ENCODE assay signal across 8 cellular contexts in the genomic region with DNA sequence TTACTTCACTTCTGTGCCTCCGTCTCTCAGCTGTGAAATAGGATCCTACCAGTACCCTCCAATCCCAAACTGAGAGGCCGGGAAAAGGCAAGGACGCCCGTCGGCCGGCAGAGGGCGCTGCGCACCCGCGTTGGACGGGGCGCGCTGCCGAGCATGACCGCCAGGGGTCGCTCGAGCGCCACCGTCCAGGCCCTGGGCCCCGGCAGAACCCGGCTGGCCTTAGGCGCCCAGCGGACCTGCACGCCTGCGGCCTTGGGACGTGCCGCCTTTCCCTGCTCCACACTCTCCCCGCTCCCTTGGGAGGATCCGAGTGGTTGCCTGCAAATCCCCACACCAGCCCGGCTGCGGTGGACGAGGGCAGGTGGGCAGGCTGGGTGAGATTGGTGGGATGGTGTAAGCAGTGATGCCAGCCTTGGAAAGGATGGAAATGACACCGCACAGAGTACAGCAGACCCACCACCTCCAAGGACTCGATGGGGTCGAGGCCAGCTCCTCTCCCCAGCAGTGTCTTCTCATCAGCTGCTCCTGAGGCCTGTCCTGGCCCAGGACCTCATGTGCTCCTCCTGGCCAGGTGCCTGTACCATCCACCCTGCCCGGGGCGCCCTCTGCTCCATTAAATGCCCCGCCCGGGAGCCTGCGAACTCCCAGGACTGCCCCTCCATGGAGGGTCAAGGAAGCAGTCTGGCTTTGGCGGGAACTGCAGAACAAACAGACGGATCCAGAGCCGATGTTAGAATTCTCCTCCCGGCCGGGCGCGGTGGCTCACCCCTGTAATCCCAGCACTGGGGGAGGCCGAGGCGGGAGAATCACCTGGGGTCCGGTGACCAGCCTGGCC. TPM values are rescaled to one million over a fixed set of nuclear protein-coding genes. Genes with fewer than 3 reads are reported as not detected.
DNase-seq lines count a peak whose midpoint lies in the region; ATAC-seq and TF ChIP-seq lines count a peak whose summit lies in the region.

No MANE protein-coding gene starts in this region.

- H3K9ac ChIP-seq in OCI-LY1 (ENCODE audit: low read length), result no peak overlapping the region

- H3K9me3 ChIP-seq in OCI-LY1 (ENCODE audit: low read length), result no peaks in the 10 kb centered on the region
- no peaks in the 10 kb centered on the region for H3K9me3 ChIP-seq in esophagus muscularis mucosa

- no peak for TF ChIP-seq POLR2A in esophagus muscularis mucosa (IDR thresholded peaks at IDR 0.05; ENCODE audit: low read depth)

- H3K36me3 Mint-ChIP-seq in activated T-cell treated with anti-CD3 and anti-CD28 coated beads, Interleukin-2, amount 50 U/mL, for 4 hours (ENCODE audit: insufficient read depth), result no peaks in the 10 kb centered on the region
- H3K36me3 Mint-ChIP-seq in naive thymus-derived CD8-positive, alpha-beta T cell, result no peaks in the 10 kb centered on the region

- H3K4me3 Mint-ChIP-seq in activated T-cell treated with anti-CD3 and anti-CD28 coated beads, Interleukin-2, amount 50 U/mL, for 4 hours, result no peak overlapping the region
- H3K4me3 Mint-ChIP-seq in naive thymus-derived CD8-positive, alpha-beta T cell, result peak overlapping the region in 1 of 10 donors; percentile 45
- peak overlapping the region in 1 of 2 donors; percentile 39 for H3K4me3 Mint-ChIP-seq in stimulated activated naive CD8-positive, alpha-beta T cell treated with anti-CD3 and anti-CD28 coated beads, Interleukin-15, amount 100 ng/mL, for 72 hours

- H4K20me1 ChIP-seq in OCI-LY1 (ENCODE audit: insufficient read depth, low read length), result no peaks in the 10 kb centered on the region

- intact Hi-C loops in esophagus muscularis mucosa (cut with DNase I), result loop anchor here (1.0 to 2.0 kb wide), 4 partner anchors 298 to 500 kb away; no protein-coding TSS in a partner anchor

- peaks cover 41% of the 10 kb centered on the region for H3K4me1 Mint-ChIP-seq in activated T-cell treated with anti-CD3 and anti-CD28 coated beads, Interleukin-2, amount 50 U/mL, for 4 hours (ENCODE audit: low read depth)
- H3K4me1 Mint-ChIP-seq in naive thymus-derived CD8-positive, alpha-beta T cell, result peaks cover 26 to 64% (median 56%) of the 10 kb centered on the region in 4 donors
- H3K4me1 Mint-ChIP-seq in stimulated activated naive CD8-positive, alpha-beta T cell treated with anti-CD3 and anti-CD28 coated beads, Interleukin-15, amount 100 ng/mL, for 72 hours, result peaks cover 58% of the 10 kb centered on the region

- TF ChIP-seq EP300 in esophagus muscularis mucosa (IDR thresholded peaks at IDR 0.05), result no peak

- POLR2A ChIA-PET in naive thymus-derived CD8-positive, alpha-beta T cell (lab: Charles Lee), result interaction anchor here (0.9 to 3.0 kb wide), 4 partner anchors 30 to 500 kb away, joined by 3 to 31 read pairs (median 6); partner anchors contain the start of gene TMEM63A

- TF ChIP-seq CTCF in GM20000 (IDR thresholded peaks at IDR 0.05; ENCODE audit: extremely low read depth, missing control alignments) (peak; percentile 100), OCI-LY1 (IDR thresholded peaks at IDR 0.05; ENCODE audit: low read length) (peak; percentile 100), esophagus muscularis mucosa (IDR thresholded peaks at IDR 0.05) (peak in 2 of 3 experiments; percentile 100)

- ATAC-seq in activated T-cell treated with anti-CD3 and anti-CD28 coated beads, Interleukin-2, amount 50 U/mL, for 4 hours, result peak; percentile 82
- ATAC-seq in naive thymus-derived CD8-positive, alpha-beta T cell, result peak; percentile 57 to 78
- peak; percentile 62 for ATAC-seq in stimulated activated naive CD8-positive, alpha-beta T cell treated with anti-CD3 and anti-CD28 coated beads, Interleukin-15, amount 100 ng/mL, for 72 hours

- H3K27me3 ChIP-seq in OCI-LY1 (ENCODE audit: insufficient read depth, low read length) (no peaks in the 10 kb centered on the region), esophagus muscularis mucosa (no peaks in the 10 kb centered on the region)

- no peaks in the 10 kb centered on the region for H3K9me3 Mint-ChIP-seq in activated T-cell treated with anti-CD3 and anti-CD28 coated beads, Interleukin-2, amount 50 U/mL, for 4 hours
- no peaks in the 10 kb centered on the region for H3K9me3 Mint-ChIP-seq in naive thymus-derived CD8-positive, alpha-beta T cell
- H3K9me3 Mint-ChIP-seq in stimulated activated naive CD8-positive, alpha-beta T cell treated with anti-CD3 and anti-CD28 coated beads, Interleukin-15, amount 100 ng/mL, for 72 hours, result no peaks in the 10 kb centered on the region

- 83% methylated on average over 13 of the region's 50 CpGs for WGBS in esophagus muscularis mucosa

- no peaks in the 10 kb centered on the region for H3K27me3 Mint-ChIP-seq in activated T-cell treated with anti-CD3 and anti-CD28 coated beads, Interleukin-2, amount 50 U/mL, for 4 hours (ENCODE audit: low read depth)
- no peaks in the 10 kb centered on the region for H3K27me3 Mint-ChIP-seq in naive thymus-derived CD8-positive, alpha-beta T cell
- no peaks in the 10 kb centered on the region for H3K27me3 Mint-ChIP-seq in stimulated activated naive CD8-positive, alpha-beta T cell treated with anti-CD3 and anti-CD28 coated beads, Interleukin-15, amount 100 ng/mL, for 72 hours

- peak overlapping the region in 5 of 10 donors; percentile 58 to 83 (median 73) for H3K27ac Mint-ChIP-seq in naive thymus-derived CD8-positive, alpha-beta T cell
- no peak overlapping the region for H3K27ac Mint-ChIP-seq in stimulated activated naive CD8-positive, alpha-beta T cell treated with anti-CD3 and anti-CD28 coated beads, Interleukin-15, amount 100 ng/mL, for 72 hours

- H3K27ac ChIP-seq in OCI-LY1 (ENCODE audit: low read depth, low read length, poor library complexity, severe bottlenecking) (no peak overlapping the region), esophagus muscularis mucosa (replicated peaks in 1 of 4) (no peak overlapping the region)

- H3K4me3 ChIP-seq in OCI-LY1 (ENCODE audit: low read depth, low read length, poor library complexity, severe bottlenecking) (no peak overlapping the region), esophagus muscularis mucosa (peak overlapping the region; percentile 15 to 43 (median 19))

- H3K9me2 ChIP-seq in OCI-LY1 (ENCODE audit: low read depth, low read length), result no peaks in the 10 kb centered on the region

- H3K4me2 ChIP-seq in OCI-LY1 (ENCODE audit: low read length), result peak overlapping the region; percentile 49; the same call in 1 of the 2 replicates

- DNase-seq in COLO668 (lab: John Stamatoyannopoulos, UW; ENCODE audit: unreplicated experiment) (peak; percentile 73), GM20000 (ENCODE audit: low spot score) (peak; percentile 88), HK-2 (ENCODE audit: unreplicated experiment) (peak; percentile 90), esophagus muscularis mucosa (ENCODE audit: extremely low spot score) (peak; percentile 92)
- DNase-seq in activated T-cell treated with anti-CD3 and anti-CD28 coated beads, Interleukin-2, amount 50 U/mL, for 4 hours, result peak; percentile 53
- peak; percentile 45 to 87 (median 74) for DNase-seq in naive thymus-derived CD8-positive, alpha-beta T cell
- peak; percentile 73 to 81 for DNase-seq in stimulated activated naive CD8-positive, alpha-beta T cell treated with anti-CD3 and anti-CD28 coated beads, Interleukin-15, amount 100 ng/mL, for 72 hours

- no peak overlapping the region for H2AFZ ChIP-seq in OCI-LY1 (ENCODE audit: low read length)

- H3K36me3 ChIP-seq in OCI-LY1 (ENCODE audit: insufficient read depth, low read length), result no peaks in the 10 kb centered on the region
- no peaks in the 10 kb centered on the region for H3K36me3 ChIP-seq in esophagus muscularis mucosa

- H3K79me2 ChIP-seq in OCI-LY1 (ENCODE audit: insufficient read depth, low read length), result no peaks in the 10 kb centered on the region

- H3F3A ChIP-seq in OCI-LY1 (ENCODE audit: insufficient read depth, low read length), result no peaks in the 10 kb centered on the region

- H3K4me1 ChIP-seq in OCI-LY1 (ENCODE audit: insufficient read depth, low read length, severe bottlenecking) (peaks cover 9% of the 10 kb centered on the region), esophagus muscularis mucosa (peaks cover 4 to 34% (median 26%) of the 10 kb centered on the region in 4 donors)

RNA-seq across cellular contexts. Expression of gene LBR, which starts 47.4 kb away (rescaled TPM):
- 10 to 100 TPM; 71.0 to 89.9 (median 78.9) TPM for total RNA-seq in activated T-cell treated with anti-CD3 and anti-CD28 coated beads, Interleukin-2, amount 50 U/mL, for 4 hours
- total RNA-seq in esophagus muscularis mucosa, result 100 to 1,000 TPM in 1 of 4 donors, 10 to 100 TPM in 3; 82.3 to 157 (median 85.1) TPM
- total RNA-seq in naive thymus-derived CD8-positive, alpha-beta T cell, result 100 to 1,000 TPM; 151 to 167 TPM
- polyA plus RNA-seq in naive thymus-derived CD8-positive, alpha-beta T cell, result 100 to 1,000 TPM in 2 of 3 donors, 10 to 100 TPM in 1; 95.8 to 123 (median 111) TPM
